ENCODE assay signal across 11 cellular contexts in genomic region chr6:161010418-161010817, GRCh38. TPM values are rescaled to one million over a fixed set of nuclear protein-coding genes. Genes with fewer than 3 reads are reported as not detected.
A peak's percentile ranks its signal among the peaks of the same experiment; 100 is the strongest.
DNase-seq lines count a peak whose midpoint lies in the region; ATAC-seq and TF ChIP-seq lines count a peak whose summit lies in the region.
"Had no signal": no experiment of that assay in that cellular context is flagged by ENCODE, and none has a peak within 500 bp of the region (broad histone marks: within the 10 kb centered on the region; RNA-seq: fewer than 3 reads in every experiment).

No MANE protein-coding gene starts in this region.

- H3K27ac ChIP-seq in GM23248 (peak overlapping the region; percentile 17; the same call in 1 of the 2 replicates), ovary (no peak overlapping the region)
- H3K27ac ChIP-seq: KMS-11 had no signal

- no peak for TF ChIP-seq POLR2A in ovary (IDR thresholded peaks at IDR 0.05)

- ATAC-seq in WTC11, result no peak
- ATAC-seq in GM18867 (IDR thresholded peaks at IDR 0.05; ENCODE audit: unreplicated experiment), result no peak

- POLR2A ChIA-PET in WTC11 (lab: Charles Lee), result interaction anchor here (1.2 kb wide), 1 partner anchor 19 kb away, joined by 4 read pairs; the partner anchor contains the start of gene MAP3K4

- H3K9me3 ChIP-seq in GM23248 (ENCODE audit: low read depth) (no peaks in the 10 kb centered on the region), ovary (no peaks in the 10 kb centered on the region)

- peak overlapping the region; percentile 10; the same call in 1 of the 2 replicates for H3K4me3 ChIP-seq in GM23248
- no peak overlapping the region for H3K4me3 ChIP-seq in fibroblast of villous mesenchyme (ENCODE audit: low read depth, low read length)
- H3K4me3 ChIP-seq in ovary, result no peak overlapping the region

- H3F3A ChIP-seq in GM23248 (ENCODE audit: insufficient read depth), result peaks cover 13% of the 10 kb centered on the region

- H3K27me3 Mint-ChIP-seq in WTC11 (ENCODE audit: low read depth), result no peaks in the 10 kb centered on the region
- H3K27me3 Mint-ChIP-seq: activated CD4-positive, alpha-beta T cell treated with anti-CD3 and anti-CD28 coated beads, Interleukin-2, amount 10 ng/mL, durations not matched to agents 24 days and 14 days had no signal

- H3K4me1 ChIP-seq in GM23248 (ENCODE audit: insufficient read depth), result peaks cover 38% of the 10 kb centered on the region
- peaks cover 9% of the 10 kb centered on the region for H3K4me1 ChIP-seq in ovary (ENCODE audit: insufficient read depth)

- CTCF ChIA-PET in WTC11 (lab: Charles Lee), result interaction anchor here (0.6 to 1.3 kb wide), 2 partner anchors 19 to 361 kb away, joined by 3 read pairs; partner anchors contain the start of gene MAP3K4

- TF ChIP-seq CTCF in WTC11 (IDR thresholded peaks at IDR 0.05) (no peak), fibroblast of villous mesenchyme (IDR thresholded peaks at IDR 0.05; ENCODE audit: insufficient read depth, low read depth, low read length) (no peak), ovary (IDR thresholded peaks at IDR 0.05) (no peak)

- in situ Hi-C loops in GM23248 (cut with MboI), result no loop called here

- H4K20me1 ChIP-seq in GM23248 (ENCODE audit: insufficient read depth), result no peaks in the 10 kb centered on the region; the same call in 1 of the 2 replicates

- no peaks in the 10 kb centered on the region for H3K36me3 ChIP-seq in GM23248 (ENCODE audit: low read depth)
- no peaks in the 10 kb centered on the region for H3K36me3 ChIP-seq in ovary

- no peaks in the 10 kb centered on the region for H3K9me3 Mint-ChIP-seq in WTC11
- H3K9me3 Mint-ChIP-seq: activated CD4-positive, alpha-beta T cell treated with anti-CD3 and anti-CD28 coated beads, Interleukin-2, amount 10 ng/mL, durations not matched to agents 24 days and 14 days; activated T-helper 1 cell treated with anti-CD3 and anti-CD28 coated beads, Interleukin-12 subunit alpha, Interleukin-12 subunit beta, Interleukin-2, Interleukin-4 antibody, amounts not matched to agents 30 ng/mL and 10 ng/mL and 1 ng/mL, durations not matched to agents 14 hours and 24 hours and 36 hours had no signal

- peak overlapping the region; percentile 64 for H3K4me2 ChIP-seq in GM23248 (ENCODE audit: unreplicated experiment)
- H3K4me2 ChIP-seq: KMS-11 had no signal

- H3K79me2 ChIP-seq in GM23248 (ENCODE audit: insufficient read depth), result peaks cover 100% of the 10 kb centered on the region

- no peak overlapping the region for H2AFZ ChIP-seq in GM23248

- no peak for TF ChIP-seq EP300 in ovary (IDR thresholded peaks at IDR 0.05)

- no peaks in the 10 kb centered on the region for H3K9me2 ChIP-seq in GM23248 (ENCODE audit: insufficient read depth)

- intact Hi-C loops in ovary (cut with DNase I), result no loop called here

- H3K36me3 Mint-ChIP-seq in WTC11, result peaks cover 3% of the 10 kb centered on the region; the same call in 1 of the 2 replicates

- H3K27ac Mint-ChIP-seq in WTC11, result peak overlapping the region; percentile 93
- H3K27ac Mint-ChIP-seq: activated CD4-positive, alpha-beta T cell treated with anti-CD3 and anti-CD28 coated beads, Interleukin-2, amount 10 ng/mL, durations not matched to agents 24 days and 14 days; activated T-helper 1 cell treated with anti-CD3 and anti-CD28 coated beads, Interleukin-12 subunit alpha, Interleukin-12 subunit beta, Interleukin-2, Interleukin-4 antibody, amounts not matched to agents 30 ng/mL and 10 ng/mL and 1 ng/mL, durations not matched to agents 14 hours and 24 hours and 36 hours had no signal

- H3K4me1 Mint-ChIP-seq in WTC11, result peaks cover 71% of the 10 kb centered on the region

- DNase-seq in GM23248 (peak; percentile 84), WTC11 (ENCODE audit: low spot score) (no peak), fibroblast of villous mesenchyme (ENCODE audit: low read depth) (peak; percentile 84), renal cortical epithelial cell (ENCODE audit: low read depth) (peak; percentile 87), ovary (no peak)
- no peak for DNase-seq in stimulated activated CD4-positive, alpha-beta T cell treated with anti-CD3 and anti-CD28 coated beads, Interleukin-12 subunit alpha, Interleukin-12 subunit beta, amount 100 ng/mL, for 4 hours
- DNase-seq: activated CD4-positive, alpha-beta T cell treated with anti-CD3 and anti-CD28 coated beads, Interleukin-2, amount 10 ng/mL, durations not matched to agents 24 days and 14 days; NCI-H2107 had no signal

- WGBS in GM23248 (ENCODE audit: low coverage in 1 of 2, low lambda C conversion rate in 2 of 2, missing lambda C conversion rate in 2 of 2), 2 experiments, result 0% methylated on average over 1 of the region's 1 CpG
- WGBS in ovary, 3 donors, result 9 to 17% (median 11%) methylated on average over 1 of the region's 1 CpG

- H3K27me3 ChIP-seq in GM23248 (replicated peaks; ENCODE audit: insufficient read depth) (no peaks in the 10 kb centered on the region), ovary (no peaks in the 10 kb centered on the region)

- H3K9ac ChIP-seq in GM23248, result no peak overlapping the region
- H3K9ac ChIP-seq: KMS-11 had no signal

- H3K4me3 Mint-ChIP-seq in WTC11, result peak overlapping the region; percentile 66
- H3K4me3 Mint-ChIP-seq: activated CD4-positive, alpha-beta T cell treated with anti-CD3 and anti-CD28 coated beads, Interleukin-2, amount 10 ng/mL, durations not matched to agents 24 days and 14 days; activated T-helper 1 cell treated with anti-CD3 and anti-CD28 coated beads, Interleukin-12 subunit alpha, Interleukin-12 subunit beta, Interleukin-2, Interleukin-4 antibody, amounts not matched to agents 30 ng/mL and 10 ng/mL and 1 ng/mL, durations not matched to agents 14 hours and 24 hours and 36 hours had no signal

TF ChIP-seq in WTC11, 78 proteins besides CTCF, POLR2A, EP300 and RAD21:
- no peak for TF ChIP-seq ZSCAN18 (CRISPR knock-in tag; IDR thresholded peaks at IDR 0.05)
- no peak for TF ChIP-seq NFYB (CRISPR knock-in tag; conservative IDR thresholded peaks at IDR 0.05; ENCODE audit: low read depth)
- no peak for TF ChIP-seq ZNF532 (CRISPR knock-in tag; IDR thresholded peaks at IDR 0.05; ENCODE audit: borderline replicate concordance)
- no peak for TF ChIP-seq FOXJ3 (CRISPR knock-in tag; IDR thresholded peaks at IDR 0.05; ENCODE audit: borderline replicate concordance)

RNA-seq across cellular contexts. Expression of gene MAP3K4, which starts 18.8 kb away (rescaled TPM):
- total RNA-seq in GM23248 (2014; rRNA removed; shearing (Covaris generic)), result 24.0 and 26.2 TPM in 2 replicates
- polyA plus RNA-seq in GM23248 (2016; fragmentation: Nextera tagmentation; extraction: Ambion mirVana) (8.4 and 13.0 TPM in 2 replicates), ovary (10 to 100 TPM; 15.6 to 21.4 TPM)
- total RNA-seq in WTC11 (2021) (59.2 to 69.8 TPM (median 64.7 TPM) in 3 replicates), fibroblast of villous mesenchyme (26.7 and 31.5 TPM in 2 replicates), renal cortical epithelial cell (28.5 and 45.9 TPM in 2 replicates), ovary (10 to 100 TPM; 27.5 to 52.3 (median 45.8) TPM)

Comparison
In these comparisons a context has a peak if more than half of its experiments do, and no peak if none do; other contexts are left out.
1. DNase-seq: peak in GM23248 (single experiment), fibroblast of villous mesenchyme (single experiment) and renal cortical epithelial cell (single experiment); none in WTC11 (single experiment), stimulated activated CD4-positive, alpha-beta T cell treated with anti-CD3 and anti-CD28 coated beads, Interleukin-12 subunit alpha, Interleukin-12 subunit beta, amount 100 ng/mL, for 4 hours (single experiment) and ovary (0 of 5).